8 cellular contexts compared by ENCODE assay signal in genomic region chr13:23888658-23889597, GRCh38. TPM values are rescaled to one million over a fixed set of nuclear protein-coding genes. Genes with fewer than 3 reads are reported as not detected.
DNase-seq lines count a peak whose midpoint lies in the region; ATAC-seq and TF ChIP-seq lines count a peak whose summit lies in the region.

Gene MIPEP, minus strand, starts transcription at chr13:23889400. Its CDS starts 80 bp downstream, at chr13:23889320.

- H3K9me3 Mint-ChIP-seq in activated naive CD8-positive, alpha-beta T cell treated with anti-CD3 and anti-CD28 coated beads for 36 hours, result no peaks in the 10 kb centered on the region
- H3K9me3 Mint-ChIP-seq in glutamatergic neuron (ENCODE audit: unreplicated experiment) (peaks cover 3% of the 10 kb centered on the region), osteocyte (ENCODE audit: unreplicated experiment) (no peaks in the 10 kb centered on the region)

- peaks cover 3% of the 10 kb centered on the region for H3K36me3 ChIP-seq in thymus (ENCODE audit: control insufficient read depth, insufficient read depth)

- WGBS in thymus, result under 1% methylated on average over 73 of the region's 73 CpGs

- peak; percentile 64 for TF ChIP-seq CTCF in NB4 (IDR thresholded peaks at IDR 0.05; ENCODE audit: low read depth, low read length)
- peak; percentile 53 for TF ChIP-seq CTCF in glutamatergic neuron (IDR thresholded peaks at IDR 0.05; ENCODE audit: partially characterized antibody, unreplicated experiment)
- peak; percentile 80 for TF ChIP-seq CTCF in osteocyte (IDR thresholded peaks at IDR 0.05)

- H3K9me3 ChIP-seq in thymus (ENCODE audit: control insufficient read depth), result no peaks in the 10 kb centered on the region

- H3K4me1 ChIP-seq in thymus (ENCODE audit: control insufficient read depth, insufficient read depth, low read length), result peaks cover 4% of the 10 kb centered on the region

- no peaks in the 10 kb centered on the region for H3K27me3 ChIP-seq in thymus (ENCODE audit: control insufficient read depth, insufficient read depth)

- peak; percentile 98 for DNase-seq in NB4 (ENCODE audit: low read depth)
- peak; percentile 92 for DNase-seq in SKM-1 treated with dmso at 0.1 percent for 144 hours (lab: John Stamatoyannopoulos, UW; ENCODE audit: unreplicated experiment)
- peak; percentile 94 for DNase-seq in activated naive CD8-positive, alpha-beta T cell treated with anti-CD3 and anti-CD28 coated beads for 36 hours
- DNase-seq in glutamatergic neuron, result peak; percentile 94
- peak; percentile 97 for DNase-seq in osteocyte (ENCODE audit: extremely low spot score, unreplicated experiment)

- H3K36me3 Mint-ChIP-seq in activated naive CD8-positive, alpha-beta T cell treated with anti-CD3 and anti-CD28 coated beads for 36 hours, result peaks cover 7% of the 10 kb centered on the region
- H3K36me3 Mint-ChIP-seq in glutamatergic neuron (ENCODE audit: unreplicated experiment), result no peaks in the 10 kb centered on the region
- H3K36me3 Mint-ChIP-seq in osteocyte (ENCODE audit: unreplicated experiment), result peaks cover 5% of the 10 kb centered on the region

- H3K4me1 Mint-ChIP-seq in activated naive CD8-positive, alpha-beta T cell treated with anti-CD3 and anti-CD28 coated beads for 36 hours, result peaks cover 19% of the 10 kb centered on the region
- peaks cover 14% of the 10 kb centered on the region for H3K4me1 Mint-ChIP-seq in glutamatergic neuron (ENCODE audit: low read depth, unreplicated experiment)
- peaks cover 19% of the 10 kb centered on the region for H3K4me1 Mint-ChIP-seq in osteocyte (ENCODE audit: unreplicated experiment)

- peak within 1 kb of the TSS; percentile 79 for H3K27ac Mint-ChIP-seq in activated naive CD8-positive, alpha-beta T cell treated with anti-CD3 and anti-CD28 coated beads for 36 hours
- peak within 1 kb of the TSS; percentile 68 for H3K27ac Mint-ChIP-seq in glutamatergic neuron (ENCODE audit: unreplicated experiment)
- H3K27ac Mint-ChIP-seq in osteocyte (ENCODE audit: unreplicated experiment), result peak within 1 kb of the TSS; percentile 77

- peak within 1 kb of the TSS; percentile 86 for H3K4me3 Mint-ChIP-seq in activated naive CD8-positive, alpha-beta T cell treated with anti-CD3 and anti-CD28 coated beads for 36 hours
- H3K4me3 Mint-ChIP-seq in glutamatergic neuron (ENCODE audit: unreplicated experiment), result peak within 1 kb of the TSS; percentile 84
- H3K4me3 Mint-ChIP-seq in osteocyte (ENCODE audit: unreplicated experiment), result peak within 1 kb of the TSS; percentile 82

- TF ChIP-seq POLR2A in GM10847 (IDR thresholded peaks at IDR 0.05; ENCODE audit: extremely low read depth, insufficient read length) (peak; percentile 56), NB4 (IDR thresholded peaks at IDR 0.05; ENCODE audit: extremely low read depth, insufficient read length) (peak; percentile 72)

- H3K4me3 ChIP-seq in NB4 (ENCODE audit: low read depth, low read length) (peak within 1 kb of the TSS; percentile 92), thymus (ENCODE audit: low read length) (peak within 1 kb of the TSS; percentile 88)

- peak within 1 kb of the TSS; percentile 77 for H3K27ac ChIP-seq in thymus (ENCODE audit: low read depth)

- peak; percentile 97 for ATAC-seq in HG02571 (IDR thresholded peaks at IDR 0.05; ENCODE audit: unreplicated experiment)

- no peaks in the 10 kb centered on the region for H3K27me3 Mint-ChIP-seq in activated naive CD8-positive, alpha-beta T cell treated with anti-CD3 and anti-CD28 coated beads for 36 hours
- H3K27me3 Mint-ChIP-seq in glutamatergic neuron (ENCODE audit: unreplicated experiment) (peaks cover 2% of the 10 kb centered on the region), osteocyte (ENCODE audit: unreplicated experiment) (no peaks in the 10 kb centered on the region)

RNA-seq across cellular contexts. Expression of gene MIPEP, which starts in this region (rescaled TPM):
- total RNA-seq in activated naive CD8-positive, alpha-beta T cell treated with anti-CD3 and anti-CD28 coated beads for 36 hours, result 10 to 100 TPM; 21.3 to 24.0 TPM
- total RNA-seq in glutamatergic neuron (ENCODE audit: unreplicated experiment) (7.1 TPM), osteocyte (14.0 and 20.0 TPM in 2 replicates)
- polyA plus RNA-seq in thymus, result 22.7 TPM

Comparison
In these comparisons a context has a peak if more than half of its experiments do, and no peak if none do; other contexts are left out.
1. Peak in every context shown above with its lines: DNase-seq, ATAC-seq, H3K4me3 ChIP-seq and H3K27ac ChIP-seq.